Comparison of ENCODE assay signal across 8 cellular contexts in the genomic region with DNA sequence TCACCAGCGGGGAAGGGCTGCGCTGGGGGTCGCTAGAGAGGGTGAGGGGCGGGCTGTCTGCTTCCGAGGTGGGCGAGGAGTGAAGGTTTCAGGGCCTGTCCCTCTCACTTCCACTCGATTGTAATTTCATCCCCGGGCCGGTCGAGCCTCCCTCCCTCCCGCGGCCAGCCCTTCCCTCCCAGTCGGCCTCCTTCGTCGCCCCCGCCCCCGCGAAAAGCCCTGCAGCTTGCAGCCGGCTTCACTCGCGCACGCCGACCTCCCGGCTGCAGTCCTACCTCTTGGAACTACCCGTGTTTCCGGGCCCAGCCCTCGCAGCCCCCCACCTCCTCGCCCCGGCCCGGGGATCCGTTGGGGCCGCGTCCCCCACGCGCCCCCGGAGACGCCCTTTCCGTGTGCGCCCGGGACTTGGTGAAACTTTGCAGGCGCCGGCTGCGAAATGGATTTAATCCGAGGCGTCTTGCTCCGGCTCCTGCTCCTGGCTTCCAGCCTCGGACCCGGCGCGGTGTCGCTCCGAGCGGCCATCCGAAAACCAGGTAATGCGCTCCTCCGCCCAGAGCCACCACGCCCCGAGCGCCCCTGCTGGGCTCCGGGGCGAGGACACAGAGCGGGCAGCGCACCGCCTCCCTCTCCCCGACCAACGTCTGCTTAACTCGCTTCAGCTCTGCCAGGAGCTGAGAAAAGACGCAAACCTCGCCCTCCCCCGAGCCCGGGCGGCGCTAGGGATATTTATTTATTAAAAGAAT. TPM values are rescaled to one million over a fixed set of nuclear protein-coding genes. Genes with fewer than 3 reads are reported as not detected.
A peak's percentile ranks its signal among the peaks of the same experiment; 100 is the strongest.
DNase-seq lines count a peak whose midpoint lies in the region; ATAC-seq and TF ChIP-seq lines count a peak whose summit lies in the region.

A gene (plus strand): TSS at position 241 of the 743 bp plus-strand sequence. CDS start 196 bp downstream, at position 437.

- H3K4me1 Mint-ChIP-seq in activated CD4-positive, alpha-beta T cell treated with anti-CD3 and anti-CD28 coated beads, Interleukin-2, amount 10 ng/mL, durations not matched to agents 24 days and 14 days: peaks cover 2% of the 10 kb centered on the region

- no peak for TF ChIP-seq EP300 in ovary (IDR thresholded peaks at IDR 0.05)

- peak within 1 kb of the TSS; percentile 44 for H3K4me3 ChIP-seq in SJSA1
- H3K4me3 ChIP-seq in fibroblast of mammary gland (ENCODE audit: control insufficient read depth, low read depth, low read length): peak within 1 kb of the TSS; percentile 19
- H3K4me3 ChIP-seq in ovary: peak within 1 kb of the TSS; percentile 55

- TF ChIP-seq CTCF in fibroblast of mammary gland (conservative IDR thresholded peaks at IDR 0.05; ENCODE audit: control insufficient read depth, insufficient read depth, low read depth, low read length) (no peak), ovary (IDR thresholded peaks at IDR 0.05) (peak in 2 of 3 donors; percentile 12 to 19)

- H3K4me3 Mint-ChIP-seq in activated CD4-positive, alpha-beta T cell treated with anti-CD3 and anti-CD28 coated beads, Interleukin-2, amount 10 ng/mL, durations not matched to agents 24 days and 14 days: peak within 1 kb of the TSS; percentile 43

- no peaks in the 10 kb centered on the region for H3K36me3 ChIP-seq in SJSA1
- no peaks in the 10 kb centered on the region for H3K36me3 ChIP-seq in ovary

- DNase-seq in activated CD4-positive, alpha-beta T cell treated with anti-CD3 and anti-CD28 coated beads, Interleukin-2, amount 10 ng/mL, durations not matched to agents 24 days and 14 days: no peak
- no peak for DNase-seq in activated CD4-positive, alpha-beta T cell treated with anti-CD3 and anti-CD28 coated beads for 4 hours
- peak in 1 of 2 experiments; percentile 36 for DNase-seq in SJSA1 (ENCODE audit: low read depth in 1 of 2, low spot score in 2 of 2)
- no peak for DNase-seq in fibroblast of mammary gland (ENCODE audit: low read depth)
- DNase-seq in ovary: peak; percentile 56 to 72 (median 66)

- 0 to 1% (median 1%) methylated on average over 60 to 73 of the region's 73 CpGs for WGBS in ovary, 3 donors

- intact Hi-C loops in activated CD4-positive, alpha-beta T cell treated with anti-CD3 and anti-CD28 coated beads, Interleukin-2, amount 10 ng/mL, durations not matched to agents 24 days and 14 days (cut with micrococcal nuclease): loop anchor here (5.0 kb wide), 1 partner anchor 421 kb away; no protein-coding TSS in a partner anchor
- intact Hi-C loops in ovary (cut with DNase I): loop anchor here in 1 of 4 donors (10.0 kb wide), 1 partner anchor 116 kb away; no protein-coding TSS in a partner anchor

- peaks cover 29% of the 10 kb centered on the region for H3K27me3 ChIP-seq in SJSA1 (replicated peaks)
- H3K27me3 ChIP-seq in ovary: no peaks in the 10 kb centered on the region

- no peak for ATAC-seq in GM19395 (IDR thresholded peaks at IDR 0.05; ENCODE audit: unreplicated experiment)
- no peak for ATAC-seq in HG03442 (IDR thresholded peaks at IDR 0.05; ENCODE audit: unreplicated experiment)
- no peak for ATAC-seq in HG02759 (IDR thresholded peaks at IDR 0.05; ENCODE audit: unreplicated experiment)

- H3K27ac Mint-ChIP-seq in activated CD4-positive, alpha-beta T cell treated with anti-CD3 and anti-CD28 coated beads, Interleukin-2, amount 10 ng/mL, durations not matched to agents 24 days and 14 days: no peak within 1 kb of the TSS

- no peak for TF ChIP-seq POLR2A in ovary (IDR thresholded peaks at IDR 0.05)

- H3K27ac ChIP-seq in SJSA1 (no peak within 1 kb of the TSS), ovary (peak within 1 kb of the TSS; percentile 47 to 68)

- H3K27me3 Mint-ChIP-seq in activated CD4-positive, alpha-beta T cell treated with anti-CD3 and anti-CD28 coated beads, Interleukin-2, amount 10 ng/mL, durations not matched to agents 24 days and 14 days: peaks cover 67% of the 10 kb centered on the region

- H3K4me1 ChIP-seq in SJSA1 (replicated peaks) (peaks cover 13% of the 10 kb centered on the region), ovary (ENCODE audit: insufficient read depth) (no peaks in the 10 kb centered on the region)

- H3K9me3 ChIP-seq in SJSA1 (replicated peaks) (no peaks in the 10 kb centered on the region; the same call in 1 of the 2 replicates), ovary (no peaks in the 10 kb centered on the region)

- H3K9me3 Mint-ChIP-seq in activated CD4-positive, alpha-beta T cell treated with anti-CD3 and anti-CD28 coated beads, Interleukin-2, amount 10 ng/mL, durations not matched to agents 24 days and 14 days: no peaks in the 10 kb centered on the region

- H3K36me3 Mint-ChIP-seq in activated CD4-positive, alpha-beta T cell treated with anti-CD3 and anti-CD28 coated beads, Interleukin-2, amount 10 ng/mL, durations not matched to agents 24 days and 14 days (ENCODE audit: low read depth): no peaks in the 10 kb centered on the region

RNA-seq across cellular contexts. Expression of the gene that starts here (rescaled TPM):
- not detected in 2 replicates for total RNA-seq in activated CD4-positive, alpha-beta T cell treated with anti-CD3 and anti-CD28 coated beads, Interleukin-2, amount 10 ng/mL, durations not matched to agents 24 days and 14 days
- 0.08 TPM in 1 of 2 replicates, not detected in the other for total RNA-seq in SJSA1 (2014; rRNA removed; shearing (Covaris generic))
- total RNA-seq in ovary: 10 to 100 TPM in 5 of 7 donors, 1 to 10 TPM in 2; 6.1 to 37.8 (median 17.1) TPM
- polyA plus RNA-seq in ovary: 10 to 100 TPM in 1 of 2 donors, 1 to 10 TPM in 1; 9.0 to 37.5 TPM

Comparison
In these comparisons a context has a peak if more than half of its experiments do, and no peak if none do; other contexts are left out.
1. DNase-seq: peak in ovary (5 of 5); none in activated CD4-positive, alpha-beta T cell treated with anti-CD3 and anti-CD28 coated beads, Interleukin-2, amount 10 ng/mL, durations not matched to agents 24 days and 14 days (single experiment), activated CD4-positive, alpha-beta T cell treated with anti-CD3 and anti-CD28 coated beads for 4 hours (0 of 2) and fibroblast of mammary gland (single experiment).
2. Peak in every context shown above with its lines, with median percentiles within 50 percentile points of each other: H3K4me3 ChIP-seq.